Comparison of ENCODE assay signal across 8 cellular contexts in the genomic region with DNA sequence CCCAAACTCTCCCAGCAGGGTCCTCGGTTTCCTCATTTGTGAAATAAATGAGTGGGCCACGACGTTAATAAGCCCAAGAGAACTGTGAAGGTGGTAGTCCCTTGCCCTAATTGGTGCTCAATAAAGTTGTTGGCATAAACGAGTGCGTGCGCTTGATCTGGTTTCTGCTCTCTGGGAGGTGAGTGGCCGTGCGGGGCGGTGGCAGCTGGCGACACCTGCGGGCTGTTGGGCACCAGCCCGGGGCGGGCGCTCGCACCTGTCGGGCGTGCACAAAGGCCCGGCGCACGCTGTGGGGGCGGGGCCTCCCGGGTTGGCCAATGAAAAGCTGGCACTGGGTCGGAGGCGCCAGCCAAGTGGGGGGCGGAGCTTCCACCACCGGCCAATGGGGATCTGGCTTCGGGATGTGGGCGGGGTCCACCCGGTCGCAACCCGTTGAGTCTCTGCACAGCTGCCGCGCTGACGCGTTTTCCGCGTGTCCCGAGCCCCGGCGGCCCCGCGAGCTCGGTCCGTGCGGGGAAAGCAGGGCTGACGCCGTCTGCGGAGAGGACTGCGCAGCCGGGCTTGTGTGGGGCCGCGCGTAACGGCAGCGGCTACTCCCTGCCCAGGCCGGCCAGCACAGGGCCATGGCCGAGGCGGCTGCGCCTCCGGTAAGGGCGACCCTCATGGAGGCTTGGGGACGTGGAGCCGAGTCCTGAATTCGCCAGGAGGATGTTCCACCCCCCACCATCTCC. TPM values are rescaled to one million over a fixed set of nuclear protein-coding genes. Genes with fewer than 3 reads are reported as not detected.
DNase-seq lines count a peak whose midpoint lies in the region; ATAC-seq and TF ChIP-seq lines count a peak whose summit lies in the region.

No MANE protein-coding gene starts in this region.

- H4K20me1 ChIP-seq in neural progenitor cell (ENCODE audit: low read depth): no peaks in the 10 kb centered on the region

- H3K4me1 ChIP-seq in neural progenitor cell (no peaks in the 10 kb centered on the region), stomach smooth muscle (ENCODE audit: control insufficient read depth, insufficient read depth, low read length) (peaks cover 13% of the 10 kb centered on the region)

- H3K27me3 Mint-ChIP-seq in neural progenitor cell (ENCODE audit: insufficient read depth, low read depth): peaks cover 13% of the 10 kb centered on the region

- H3K9ac ChIP-seq in neural progenitor cell (no peak overlapping the region), stomach smooth muscle (ENCODE audit: low read length in 2 of 2) (peak overlapping the region; percentile 82 to 85)

- no peaks in the 10 kb centered on the region for H3K79me2 ChIP-seq in neural progenitor cell (ENCODE audit: low read depth)

- no peaks in the 10 kb centered on the region for H3K9me3 Mint-ChIP-seq in neural progenitor cell

- no peak overlapping the region for H3K27ac Mint-ChIP-seq in neural progenitor cell

- peak overlapping the region; percentile 93 for H3K4me2 ChIP-seq in neural progenitor cell

- no peaks in the 10 kb centered on the region for H3K36me3 ChIP-seq in neural progenitor cell
- peaks cover 7 to 13% of the 10 kb centered on the region in 2 donors for H3K36me3 ChIP-seq in stomach smooth muscle (ENCODE audit: control insufficient read depth in 2 of 2, insufficient read depth in 2 of 2, low read length in 2 of 2)

- peaks cover 8% of the 10 kb centered on the region for H3F3A ChIP-seq in neural progenitor cell (ENCODE audit: low read depth)

- TF ChIP-seq CTCF in foreskin fibroblast (IDR thresholded peaks at IDR 0.05; ENCODE audit: low read depth, low read length) (no peak), neural progenitor cell (IDR thresholded peaks at IDR 0.05) (peak; percentile 18)

- no peaks in the 10 kb centered on the region for H3K9me3 ChIP-seq in neural progenitor cell (ENCODE audit: low read depth)
- no peaks in the 10 kb centered on the region for H3K9me3 ChIP-seq in stomach smooth muscle (ENCODE audit: control insufficient read depth in 2 of 2, low read length in 2 of 2)

- H3K4me1 Mint-ChIP-seq in neural progenitor cell: peaks cover 9% of the 10 kb centered on the region

- H3K36me3 Mint-ChIP-seq in neural progenitor cell: peaks cover 7% of the 10 kb centered on the region

- H3K27me3 ChIP-seq in neural progenitor cell (peaks cover 17% of the 10 kb centered on the region), stomach smooth muscle (ENCODE audit: control insufficient read depth in 1 of 2, insufficient read depth in 2 of 2, low read length in 2 of 2) (no peaks in the 10 kb centered on the region)

- H3K27ac ChIP-seq in neural progenitor cell: no peak overlapping the region
- H3K27ac ChIP-seq in stomach smooth muscle (ENCODE audit: low read length): no peak overlapping the region

- H3K4me3 Mint-ChIP-seq in neural progenitor cell: peak overlapping the region; percentile 94

- H3K4me3 ChIP-seq in foreskin fibroblast (ENCODE audit: low read depth in 1 of 2, low read length in 2 of 2) (peak overlapping the region; percentile 52 to 66), neural progenitor cell (peak overlapping the region; percentile 61), stomach smooth muscle (ENCODE audit: low read length in 2 of 2) (peak overlapping the region; percentile 80 to 84)

- ATAC-seq in GM21447 (IDR thresholded peaks at IDR 0.05; ENCODE audit: unreplicated experiment): peak; percentile 95

- DNase-seq in DMS114 treated with DMSO at 0.1 percent for 48 hours (lab: John Stamatoyannopoulos, UW; ENCODE audit: unreplicated experiment) (peak; percentile 69), HuH-7.5 (ENCODE audit: low spot score) (peak; percentile 54), RPMI8226 (peak; percentile 100), activated gamma-delta T cell treated with Interleukin-2 at 50 U/mL for 16 hours (peak; percentile 98), foreskin fibroblast (peak; percentile 90 to 97), neural progenitor cell (ENCODE audit: low spot score) (peak; percentile 97)

- peak overlapping the region; percentile 53 for H2AFZ ChIP-seq in neural progenitor cell (replicated peaks)

RNA-seq across cellular contexts. Expression of a gene that starts 23.0 kb away (rescaled TPM):
- total RNA-seq in neural progenitor cell (ENCODE audit: low replicate concordance): 5.5 and 12.0 TPM in 2 replicates

RNA-seq across cellular contexts. Expression of a gene that starts 45.6 kb away (rescaled TPM):
- 11.2 and 15.7 TPM in 2 replicates for total RNA-seq in neural progenitor cell (ENCODE audit: low replicate concordance)
